ENCODE assay signal across 8 cellular contexts in the genomic region with DNA sequence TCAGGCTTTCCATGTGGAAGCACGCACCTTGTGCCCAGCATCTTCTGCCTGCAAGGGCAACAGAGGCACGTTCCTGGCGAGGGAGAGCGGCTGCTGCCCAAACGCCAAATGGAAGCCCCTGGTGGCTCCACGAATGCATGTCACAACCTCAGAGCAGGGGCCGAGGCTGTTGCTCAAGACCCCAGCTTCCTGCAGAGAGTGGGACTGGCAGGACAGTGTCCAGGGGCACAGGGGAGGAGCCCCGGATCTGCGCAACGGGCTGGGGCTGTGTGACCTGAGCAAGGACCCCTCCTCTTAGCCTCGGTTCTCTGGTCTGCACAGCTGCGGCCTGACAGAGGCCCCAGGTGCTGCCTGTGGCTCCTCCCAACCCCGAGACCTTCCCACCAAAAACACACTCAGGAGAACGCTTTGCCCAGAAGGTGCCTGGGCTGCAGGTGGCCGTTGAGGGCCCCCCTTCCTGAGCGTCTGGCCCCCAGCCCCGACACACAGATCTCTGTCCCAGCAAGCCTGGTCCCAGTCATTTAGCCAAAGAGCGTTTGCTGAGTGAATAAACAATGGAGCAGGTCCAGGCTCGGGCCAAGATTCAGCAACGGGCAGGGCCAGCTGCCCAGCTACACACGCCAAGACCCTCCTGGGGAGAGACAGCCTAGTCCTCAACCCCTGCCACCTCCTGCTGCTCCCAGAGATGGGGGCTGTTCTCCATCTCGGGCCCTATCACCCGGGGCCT. TPM values are rescaled to one million over a fixed set of nuclear protein-coding genes. Genes with fewer than 3 reads are reported as not detected.
DNase-seq lines count a peak whose midpoint lies in the region; ATAC-seq, FAIRE-seq and TF ChIP-seq lines count a peak whose summit lies in the region.

No MANE protein-coding gene starts in this region.

- in situ Hi-C loops in HepG2 (cut with HindIII; ENCODE audit: extremely low pct_ligation_motif_present, low pct_unique_long_range_greater_than_20kb), result no loop called here
- in situ Hi-C loops in G401 (cut with HindIII; ENCODE audit: low sequenced_read_pairs), result no loop called here

- DNase-seq in activated naive CD4-positive, alpha-beta T cell treated with Interleukin-2 at 50 U/mL for 16 hours, result no peak
- DNase-seq in adrenal gland (peak in 2 of 7 donors; percentile 39 to 41), HepG2 (ENCODE audit: low spot score) (peak; percentile 59), upper lobe of left lung (no peak), GM10248 (ENCODE audit: extremely low spot score) (no peak), G401 (ENCODE audit: low spot score) (no peak), mucosa of gallbladder (ENCODE audit: low spot score) (no peak)

- intact Hi-C loops in adrenal gland (cut with DNase I), result no loop called here
- intact Hi-C loops in HepG2 (cut with micrococcal nuclease; ENCODE audit: unreplicated experiment), result loop anchor here (5.0 kb wide), 1 partner anchor 641 kb away; no protein-coding TSS in a partner anchor

- no peaks in the 10 kb centered on the region for H4K20me1 ChIP-seq in HepG2 (ENCODE audit: insufficient read depth, low read length)

- no peaks in the 10 kb centered on the region for H3K27me3 Mint-ChIP-seq in activated naive CD4-positive, alpha-beta T cell treated with anti-CD3 and anti-CD28 coated beads, Interleukin-2, amount 50 U/mL, for 24 hours

- peak overlapping the region; percentile 47 to 91 (median 65) for H3K4me3 ChIP-seq in adrenal gland
- peak overlapping the region; percentile 85 to 86 (median 86) for H3K4me3 ChIP-seq in HepG2 (replicated peaks in 1 of 3; ENCODE audit: insufficient read depth in 1 of 3, low read depth in 2 of 3, low read length in 3 of 3)
- H3K4me3 ChIP-seq in upper lobe of left lung, result peak overlapping the region; percentile 81 to 96 (median 88)

- ATAC-seq in HepG2, result peak; percentile 46
- ATAC-seq in upper lobe of left lung (ENCODE audit: low FRiP score in 2 of 2), result no peak

- POLR2A ChIA-PET in HepG2 (lab: Yijun Ruan, JAX) (interaction anchor here (0.7 to 2.7 kb wide), 6 partner anchors 8 to 259 kb away, joined by 3 to 13 read pairs (median 6); partner anchors contain the start of gene TMEM184A), GM10248 (lab: Yijun Ruan, JAX) (no interaction called here)

- peak overlapping the region; percentile 33 for H3K4me3 Mint-ChIP-seq in activated naive CD4-positive, alpha-beta T cell treated with anti-CD3 and anti-CD28 coated beads, Interleukin-2, amount 50 U/mL, for 24 hours

- peak overlapping the region; percentile 75 for H3K9ac ChIP-seq in HepG2 (ENCODE audit: insufficient read depth, low read depth, low read length)

- H3K9me3 Mint-ChIP-seq in activated naive CD4-positive, alpha-beta T cell treated with anti-CD3 and anti-CD28 coated beads, Interleukin-2, amount 50 U/mL, for 24 hours, result no peaks in the 10 kb centered on the region

- CTCF ChIA-PET in HepG2 (lab: Yijun Ruan, JAX; ENCODE audit: low intra/inter-chr PET ratio, low total read pairs) (no interaction called here), GM10248 (lab: Yijun Ruan, JAX) (interaction anchor here (1.2 to 4.7 kb wide), 2 partner anchors 16 to 26 kb away, joined by 4 to 23 read pairs; no protein-coding TSS in a partner anchor)

- no peak overlapping the region for H2AFZ ChIP-seq in HepG2 (ENCODE audit: low read length)

- no TSS peak for BruUV-seq in HepG2 (replicated peaks; lab: Mats Ljungman, UMichigan)

- H3K79me2 ChIP-seq in HepG2 (ENCODE audit: insufficient read depth, low read length), result peaks cover 28% of the 10 kb centered on the region

- peak in 1 of 6 experiments; percentile 8 for TF ChIP-seq CTCF in adrenal gland (IDR thresholded peaks at IDR 0.05)
- peak; percentile 33 for TF ChIP-seq CTCF in HepG2 (CRISPR knock-in tag; IDR thresholded peaks at IDR 0.05)
- no peak for TF ChIP-seq CTCF in upper lobe of left lung (IDR thresholded peaks at IDR 0.05)
- TF ChIP-seq CTCF in GM10248 (IDR thresholded peaks at IDR 0.05; ENCODE audit: control extremely low read depth, extremely low read depth, low read depth, missing control alignments), result no peak

- no peak for FAIRE-seq in HepG2 (lab: Jason Lieb, UNC)

- 16 to 20% (median 19%) methylated on average over 8 to 23 of the region's 23 CpGs for WGBS in adrenal gland, 4 donors
- 5% methylated on average over 6 of the region's 23 CpGs for WGBS in HepG2 (ENCODE audit: low lambda C conversion rate)
- 53 to 59% methylated on average over 12 to 23 of the region's 23 CpGs for WGBS in upper lobe of left lung, 2 donors

- H3K27ac Mint-ChIP-seq in activated naive CD4-positive, alpha-beta T cell treated with anti-CD3 and anti-CD28 coated beads, Interleukin-2, amount 50 U/mL, for 24 hours, result no peak overlapping the region

- H3K27me3 ChIP-seq in adrenal gland (no peaks in the 10 kb centered on the region), HepG2 (ENCODE audit: control insufficient read depth in 1 of 2, insufficient read depth in 2 of 2, low read length in 2 of 2) (no peaks in the 10 kb centered on the region), upper lobe of left lung (no peaks in the 10 kb centered on the region)

- H3K4me1 Mint-ChIP-seq in activated naive CD4-positive, alpha-beta T cell treated with anti-CD3 and anti-CD28 coated beads, Interleukin-2, amount 50 U/mL, for 24 hours, result peaks cover 21% of the 10 kb centered on the region

- H3K4me1 ChIP-seq in adrenal gland (replicated peaks in 1 of 2), result peaks cover 60 to 75% of the 10 kb centered on the region in 2 donors
- peaks cover 76% of the 10 kb centered on the region for H3K4me1 ChIP-seq in HepG2 (ENCODE audit: insufficient read depth, low read length)
- H3K4me1 ChIP-seq in upper lobe of left lung, result peaks cover 67 to 88% (median 79%) of the 10 kb centered on the region in 4 donors

- no peaks in the 10 kb centered on the region for H3K36me3 Mint-ChIP-seq in activated naive CD4-positive, alpha-beta T cell treated with anti-CD3 and anti-CD28 coated beads, Interleukin-2, amount 50 U/mL, for 24 hours

- no peak for TF ChIP-seq EP300 in HepG2 (IDR thresholded peaks at IDR 0.05; ENCODE audit: low read depth in 2 of 2, low read length in 2 of 2)
- TF ChIP-seq EP300 in HepG2 (CRISPR knock-in tag; IDR thresholded peaks at IDR 0.05; ENCODE audit: borderline replicate concordance), result no peak
- no peak for TF ChIP-seq EP300 in upper lobe of left lung (IDR thresholded peaks at IDR 0.05)

- no peaks in the 10 kb centered on the region for H3K9me3 ChIP-seq in adrenal gland (replicated peaks in 1 of 3)
- H3K9me3 ChIP-seq in HepG2 (ENCODE audit: low read length), result no peaks in the 10 kb centered on the region
- no peaks in the 10 kb centered on the region for H3K9me3 ChIP-seq in upper lobe of left lung

- TF ChIP-seq RAD21 in HepG2 (CRISPR knock-in tag; IDR thresholded peaks at IDR 0.05), result no peak

- H3K36me3 ChIP-seq in adrenal gland (replicated peaks in 1 of 2) (no peaks in the 10 kb centered on the region), HepG2 (replicated peaks in 1 of 2; ENCODE audit: control insufficient read depth in 1 of 2, insufficient read depth in 2 of 2, low read length in 2 of 2) (no peaks in the 10 kb centered on the region), upper lobe of left lung (no peaks in the 10 kb centered on the region)

- H3K27ac ChIP-seq in adrenal gland (peak overlapping the region; percentile 60 to 97 (median 75)), HepG2 (ENCODE audit: extremely low read length, insufficient read depth, low read length) (peak overlapping the region; percentile 64), upper lobe of left lung (peak overlapping the region; percentile 80 to 92 (median 90))

- TF ChIP-seq POLR2A in adrenal gland (IDR thresholded peaks at IDR 0.05) (no peak), HepG2 (IDR thresholded peaks at IDR 0.05; ENCODE audit: insufficient read depth in 1 of 2, low read depth in 2 of 2, low read length in 2 of 2) (no peak), upper lobe of left lung (IDR thresholded peaks at IDR 0.05) (no peak)

- H3K4me2 ChIP-seq in HepG2 (ENCODE audit: low read depth, low read length), result peak overlapping the region; percentile 95

RNA-seq across cellular contexts. Expression of gene MICALL2, which starts 1.2 kb away (rescaled TPM):
- total RNA-seq in adrenal gland (100 to 1,000 TPM in 2 of 8 donors, 10 to 100 TPM in 6; 29.9 to 174 (median 77.7) TPM), HepG2 (2016; rRNA removed; fragmentation: Illumina TruSeq; extraction: Trizol) (1.8 and 5.8 TPM in 2 replicates), upper lobe of left lung (10 to 100 TPM; 17.8 to 67.1 (median 42.4) TPM), mucosa of gallbladder (166 TPM)
- polyA plus RNA-seq in adrenal gland (1,000 to 10,000 TPM in 1 of 3 donors, 100 to 1,000 TPM in 1, 1 to 10 TPM in 1; 7.9 to 1,057 (median 368) TPM), HepG2 (2011; rRNA removed) (12.4 and 15.0 TPM in 2 replicates)
- 5.5 and 6.3 TPM in 2 replicates for total RNA-seq in HepG2 (2016; cell fraction: cytosol; rRNA removed; fragmentation: Illumina TruSeq; extraction: Trizol; ENCODE audit: low read depth)
- total RNA-seq in HepG2 (2016; cell fraction: insoluble cytoplasmic fraction; rRNA removed; fragmentation: Illumina TruSeq; extraction: Trizol), result 2.1 and 6.3 TPM in 2 replicates
- 2.9 and 3.0 TPM in 2 replicates for total RNA-seq in HepG2 (2016; cell fraction: membrane; rRNA removed; fragmentation: Illumina TruSeq; extraction: Trizol)
- total RNA-seq in HepG2 (2016; cell fraction: nucleus; rRNA removed; fragmentation: Illumina TruSeq; extraction: Trizol), result 7.9 and 10.2 TPM in 2 replicates
- 2.3 and 4.4 TPM in 2 replicates for polyA plus RNA-seq in HepG2 (2011; cell fraction: cytosol; rRNA removed)
- polyA plus RNA-seq in HepG2 (2011; cell fraction: nucleus; rRNA removed), result 231 and 294 TPM in 2 replicates
- 5.9 and 10.1 TPM in 2 replicates for polyA plus RNA-seq in HepG2 (2012)
- 1.1 and 1.7 TPM in 2 replicates for polyA plus RNA-seq in HepG2 (2016; cell fraction: cytosol; fragmentation: Illumina TruSeq; extraction: Trizol; ENCODE audit: low read depth)
- polyA plus RNA-seq in HepG2 (2016; cell fraction: insoluble cytoplasmic fraction; fragmentation: Illumina TruSeq; extraction: Trizol; ENCODE audit: low read depth), result 1.9 and 2.3 TPM in 2 replicates
- polyA plus RNA-seq in HepG2 (2016; cell fraction: membrane; fragmentation: Illumina TruSeq; extraction: Trizol; ENCODE audit: low read depth), result 1.3 and 1.7 TPM in 2 replicates
- polyA plus RNA-seq in HepG2 (2016; cell fraction: nucleus; fragmentation: Illumina TruSeq; extraction: Trizol; ENCODE audit: insufficient read depth, low read depth), result 32.1 and 32.9 TPM in 2 replicates
- polyA minus RNA-seq in HepG2 (2011; rRNA and poly(A)+ RNA removed; ENCODE audit: low replicate concordance), result 17.6 and 22.4 TPM in 2 replicates
- polyA minus RNA-seq in HepG2 (2011; cell fraction: cytosol; rRNA and poly(A)+ RNA removed), result 2.2 and 2.5 TPM in 2 replicates
- polyA minus RNA-seq in HepG2 (2011; cell fraction: nucleus; rRNA and poly(A)+ RNA removed), result 26.2 and 30.8 TPM in 2 replicates
- total RNA-seq in G401 (2014; rRNA removed; shearing (Covaris generic)), result 12.3 and 13.0 TPM in 2 replicates

RNA-seq across cellular contexts. Expression of gene INTS1, which starts 46.1 kb away (rescaled TPM):
- total RNA-seq in adrenal gland, result 100 to 1,000 TPM in 2 of 8 donors, 10 to 100 TPM in 6; 44.3 to 110 (median 72.8) TPM
- 100 to 1,000 TPM in 1 of 3 donors, 10 to 100 TPM in 1, 1 to 10 TPM in 1; 4.7 to 152 (median 77.6) TPM for polyA plus RNA-seq in adrenal gland
- total RNA-seq in HepG2 (2016; rRNA removed; fragmentation: Illumina TruSeq; extraction: Trizol), result 17.3 and 29.0 TPM in 2 replicates
- total RNA-seq in HepG2 (2016; cell fraction: cytosol; rRNA removed; fragmentation: Illumina TruSeq; extraction: Trizol; ENCODE audit: low read depth), result 5.1 and 5.5 TPM in 2 replicates
- total RNA-seq in HepG2 (2016; cell fraction: insoluble cytoplasmic fraction; rRNA removed; fragmentation: Illumina TruSeq; extraction: Trizol), result 10.4 and 29.7 TPM in 2 replicates
- total RNA-seq in HepG2 (2016; cell fraction: membrane; rRNA removed; fragmentation: Illumina TruSeq; extraction: Trizol), result 7.6 and 9.1 TPM in 2 replicates
- total RNA-seq in HepG2 (2016; cell fraction: nucleus; rRNA removed; fragmentation: Illumina TruSeq; extraction: Trizol), result 41.5 and 48.7 TPM in 2 replicates
- 13.7 and 18.2 TPM in 2 replicates for polyA plus RNA-seq in HepG2 (2011; rRNA removed)
- 13.7 and 18.1 TPM in 2 replicates for polyA plus RNA-seq in HepG2 (2011; cell fraction: cytosol; rRNA removed)
- polyA plus RNA-seq in HepG2 (2011; cell fraction: nucleus; rRNA removed), result 167 and 254 TPM in 2 replicates
- 20.5 and 22.5 TPM in 2 replicates for polyA plus RNA-seq in HepG2 (2012)
- 3.9 and 4.3 TPM in 2 replicates for polyA plus RNA-seq in HepG2 (2016; cell fraction: cytosol; fragmentation: Illumina TruSeq; extraction: Trizol; ENCODE audit: low read depth)
- polyA plus RNA-seq in HepG2 (2016; cell fraction: insoluble cytoplasmic fraction; fragmentation: Illumina TruSeq; extraction: Trizol; ENCODE audit: low read depth), result 11.9 and 26.2 TPM in 2 replicates
- polyA plus RNA-seq in HepG2 (2016; cell fraction: membrane; fragmentation: Illumina TruSeq; extraction: Trizol; ENCODE audit: low read depth), result 6.0 and 6.1 TPM in 2 replicates
- polyA plus RNA-seq in HepG2 (2016; cell fraction: nucleus; fragmentation: Illumina TruSeq; extraction: Trizol; ENCODE audit: insufficient read depth, low read depth), result 118 and 123 TPM in 2 replicates
- 33.5 and 55.8 TPM in 2 replicates for polyA minus RNA-seq in HepG2 (2011; rRNA and poly(A)+ RNA removed; ENCODE audit: low replicate concordance)
- polyA minus RNA-seq in HepG2 (2011; cell fraction: cytosol; rRNA and poly(A)+ RNA removed), result 18.4 and 23.7 TPM in 2 replicates
- 25.5 and 29.1 TPM in 2 replicates for polyA minus RNA-seq in HepG2 (2011; cell fraction: nucleus; rRNA and poly(A)+ RNA removed)
- 100 to 1,000 TPM in 2 of 6 donors, 10 to 100 TPM in 4; 38.6 to 215 (median 72.3) TPM for total RNA-seq in upper lobe of left lung
- 96.8 and 104 TPM in 2 replicates for total RNA-seq in G401 (2014; rRNA removed; shearing (Covaris generic))
- 108 TPM for total RNA-seq in mucosa of gallbladder
